9 cellular contexts compared by ENCODE assay signal in the genomic region with DNA sequence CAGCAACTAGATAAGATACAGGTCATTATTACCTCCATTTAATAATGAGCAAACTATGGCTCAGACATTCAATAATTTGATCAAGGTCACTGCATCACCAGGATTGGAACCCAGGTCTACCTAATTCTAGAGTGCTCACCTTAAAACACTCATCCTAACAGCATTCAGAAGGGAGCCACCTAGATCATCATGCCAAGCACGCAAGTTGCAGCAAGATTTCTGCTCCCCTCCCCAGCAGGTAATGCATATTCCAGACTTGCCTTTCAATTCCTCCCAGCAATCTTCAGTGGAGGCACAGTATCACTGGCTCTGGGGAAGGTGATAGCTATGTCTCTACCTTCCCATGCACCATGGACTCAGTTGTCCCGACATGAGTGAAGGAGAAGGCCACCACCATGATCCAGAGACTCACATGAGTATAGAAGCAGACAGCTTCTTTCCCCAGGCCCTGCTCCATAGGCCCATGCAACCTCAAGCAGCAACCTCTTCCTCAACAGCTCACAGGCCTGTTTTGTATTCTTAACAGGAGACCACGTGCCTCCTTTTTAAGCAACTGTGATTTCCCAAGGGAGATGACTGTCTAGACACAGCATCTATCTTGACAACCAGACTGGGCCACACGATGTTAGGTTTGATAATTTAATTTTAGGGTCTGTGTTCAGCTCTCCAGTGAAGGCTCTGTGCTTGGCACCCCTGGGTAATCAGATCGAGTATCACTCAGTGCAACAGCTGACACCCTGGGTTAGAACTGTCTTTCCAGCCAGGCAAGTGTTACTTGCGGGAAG. TPM values are rescaled to one million over a fixed set of nuclear protein-coding genes. Genes with fewer than 3 reads are reported as not detected.
A peak's percentile ranks its signal among the peaks of the same experiment; 100 is the strongest.
DNase-seq lines count a peak whose midpoint lies in the region; ATAC-seq and TF ChIP-seq lines count a peak whose summit lies in the region.
"Had no signal": no experiment of that assay in that cellular context is flagged by ENCODE, and none has a peak within 500 bp of the region (broad histone marks: within the 10 kb centered on the region; RNA-seq: fewer than 3 reads in every experiment).

No MANE protein-coding gene starts in this region.

- H3K4me3 ChIP-seq in NB4 (ENCODE audit: low read depth, low read length): no peak overlapping the region
- no peak overlapping the region for H3K4me3 ChIP-seq in stomach

- H3K27me3 ChIP-seq in stomach: no peaks in the 10 kb centered on the region
- H3K27me3 ChIP-seq in H9 (ENCODE audit: insufficient read depth, low read length): no peaks in the 10 kb centered on the region

- no peaks in the 10 kb centered on the region for H3K79me1 ChIP-seq in H9 (ENCODE audit: insufficient read depth, low read depth, low read length, poor library complexity, severe bottlenecking)

- H3T11ph ChIP-seq in H9 (ENCODE audit: low read length): no peak overlapping the region

- no peaks in the 10 kb centered on the region for H3K27me3 Mint-ChIP-seq in H9 (ENCODE audit: low read depth)

- no peaks in the 10 kb centered on the region for H3K79me2 ChIP-seq in H9 (ENCODE audit: insufficient read depth, low read length)

- DNase-seq in NB4 (ENCODE audit: low read depth) (peak; percentile 39), stomach (no peak), H9 (no peak), NCI-H2227 treated with DMSO at 0.1 percent for 48 hours (lab: John Stamatoyannopoulos, UW) (no peak)

- H4K20me1 ChIP-seq in H9 (ENCODE audit: control insufficient read depth, insufficient read depth, insufficient read length): no peaks in the 10 kb centered on the region

- H3K9me3 Mint-ChIP-seq in H9: no peaks in the 10 kb centered on the region

- no peak overlapping the region for H2BK120ac ChIP-seq in H9 (ENCODE audit: low read depth, low read length, poor library complexity, severe bottlenecking)

- H4K8ac ChIP-seq in H9 (replicated peaks; ENCODE audit: insufficient read length, low read depth, low read length): no peak overlapping the region

- H2BK15ac ChIP-seq in H9 (ENCODE audit: low read depth, low read length): no peak overlapping the region

- 0 out of 7 replicates have a peak overlapping the region, but pooled peaks of 1 of the 3 experiments have one; percentile 35 for H3K27ac Mint-ChIP-seq in H9
- H3K27ac Mint-ChIP-seq: T-helper 1 cell treated with Interleukin-12 subunit alpha and Interleukin-12 subunit beta and Interleukin-4 antibody, amounts not matched to agents 30 μg/mL and 1 μg/mL, for 36 hours had no signal

- H3K56ac ChIP-seq in H9 (ENCODE audit: insufficient read length, low read depth, low read length): no peak overlapping the region

- H3K23me2 ChIP-seq in H9 (ENCODE audit: insufficient read length, low read depth, low read length, poor library complexity, severe bottlenecking): no peaks in the 10 kb centered on the region

- ATAC-seq in GM19467 (IDR thresholded peaks at IDR 0.05; ENCODE audit: unreplicated experiment): peak; percentile 62
- peak; percentile 70 for ATAC-seq in esophagus mucosa
- ATAC-seq in HG02840 (IDR thresholded peaks at IDR 0.05; ENCODE audit: low FRiP score, unreplicated experiment): no peak
- ATAC-seq in GM18873 (IDR thresholded peaks at IDR 0.05; ENCODE audit: low FRiP score, unreplicated experiment): no peak

- TF ChIP-seq CTCF in NB4 (IDR thresholded peaks at IDR 0.05; ENCODE audit: low read depth, low read length): no peak
- TF ChIP-seq CTCF in stomach (IDR thresholded peaks at IDR 0.05): no peak
- no peak for TF ChIP-seq CTCF in H9 (conservative IDR thresholded peaks at IDR 0.05)

- no peak for TF ChIP-seq EP300 in stomach (IDR thresholded peaks at IDR 0.05)

- H3K4ac ChIP-seq in H9 (ENCODE audit: low read depth, low read length): no peak overlapping the region

- WGBS in stomach, 5 donors: 80 to 94% (median 93%) methylated on average over 6 of the region's 6 CpGs
- WGBS in H9 (ENCODE audit: extremely low coverage, insufficient read length, low lambda C conversion rate): no CpG with 5 or more reads among the region's 6 CpGs

- no peak overlapping the region for H3K4me2 ChIP-seq in H9 (ENCODE audit: insufficient read depth, insufficient read length, low read length)

- no peak overlapping the region for H2AFZ ChIP-seq in H9 (ENCODE audit: low read length)

- no peaks in the 10 kb centered on the region for H3K36me3 ChIP-seq in stomach

- H3K36me3 Mint-ChIP-seq in H9 (ENCODE audit: insufficient read depth in 1 of 3, low read depth in 3 of 3): no peaks in the 10 kb centered on the region

- no peak overlapping the region for H4K91ac ChIP-seq in H9 (ENCODE audit: insufficient read length, low read depth, low read length)

- TF ChIP-seq POLR2A in NB4 (IDR thresholded peaks at IDR 0.05; ENCODE audit: extremely low read depth, insufficient read length): no peak
- TF ChIP-seq POLR2A in stomach (IDR thresholded peaks at IDR 0.05): no peak

- no peak overlapping the region for H4K5ac ChIP-seq in H9 (ENCODE audit: insufficient read length, low read depth, low read length)

- no peak overlapping the region for H3K18ac ChIP-seq in H9 (ENCODE audit: insufficient read length, low read depth, low read length)

- peaks cover 12 to 18% of the 10 kb centered on the region in 2 experiments for H3K4me1 Mint-ChIP-seq in H9

- H2BK20ac ChIP-seq in H9 (ENCODE audit: low read depth, low read length, poor library complexity, severe bottlenecking): no peak overlapping the region

- H3K4me3 Mint-ChIP-seq in H9: no peak overlapping the region
- H3K4me3 Mint-ChIP-seq: T-helper 1 cell treated with Interleukin-12 subunit alpha and Interleukin-12 subunit beta and Interleukin-4 antibody, amounts not matched to agents 30 μg/mL and 1 μg/mL, for 36 hours had no signal

- H3K14ac ChIP-seq in H9 (ENCODE audit: insufficient read depth, low read length): no peak overlapping the region

- no peaks in the 10 kb centered on the region for H3K9me3 ChIP-seq in stomach
- no peaks in the 10 kb centered on the region for H3K9me3 ChIP-seq in H9 (ENCODE audit: control insufficient read depth, low read depth, low read length)

- H3K9ac ChIP-seq in H9 (ENCODE audit: extremely low read depth, insufficient read length, low read length): no peak overlapping the region

- H2AK5ac ChIP-seq in H9 (ENCODE audit: insufficient read length, low read length): no peak overlapping the region

- no peak overlapping the region for H3K23ac ChIP-seq in H9 (ENCODE audit: insufficient read length, low read depth, low read length)

- H2BK5ac ChIP-seq in H9 (ENCODE audit: insufficient read length, low read length): no peak overlapping the region

- H2BK12ac ChIP-seq in H9 (ENCODE audit: insufficient read length, low read depth, low read length): no peak overlapping the region

- intact Hi-C loops in stomach (cut with DNase I; ENCODE audit: low total_unique reads): no loop called here

- H3K4me1 ChIP-seq in stomach (peaks cover 16 to 50% (median 31%) of the 10 kb centered on the region in 4 donors), H9 (ENCODE audit: insufficient read depth, low read length) (peaks cover 2% of the 10 kb centered on the region)

- H3K27ac ChIP-seq in stomach (peak overlapping the region in 3 of 5 donors; percentile 35 to 71 (median 69)), H9 (ENCODE audit: insufficient read length, low read depth, low read length) (no peak overlapping the region)

RNA-seq across cellular contexts. Expression of a gene that starts 36.4 kb away (rescaled TPM):
- total RNA-seq in esophagus mucosa (6.5 TPM), stomach (10 to 100 TPM in 1 of 5 donors, 1 to 10 TPM in 3, under 1 TPM in 1; 0.29 to 14.0 (median 3.9) TPM), H9 (2021) (4.8 and 5.7 TPM in 2 replicates)
- polyA plus RNA-seq in stomach: 1 to 10 TPM; 1.5 to 5.3 (median 2.2) TPM

Comparison
In these comparisons a context has a peak if more than half of its experiments do, and no peak if none do; other contexts are left out.
1. ATAC-seq: peak in GM19467 (single experiment) and esophagus mucosa (single experiment); none in HG02840 (single experiment) and GM18873 (single experiment).